ENCODE assay signal across 1 cellular context in genomic region chr2:177212895-177213856, GRCh38.
TF ChIP-seq lines count a peak whose summit lies in the region.

No MANE protein-coding gene starts in this region.

TF ChIP-seq in K562, 482 proteins besides CTCF, POLR2A, EP300 and RAD21 (continued from another document and continues in another):
- no peak for TF ChIP-seq HDAC8 (tag; IDR thresholded peaks at IDR 0.05)
- TF ChIP-seq NONO (IDR thresholded peaks at IDR 0.05; ENCODE audit: low read depth in 2 of 2, low read length in 1 of 2) = peak; percentile 56 to 89; a peak in 2 of 4 replicates
- no peak for TF ChIP-seq ZEB2 (IDR thresholded peaks at IDR 0.05)
- no peak for TF ChIP-seq MBD2 (IDR thresholded peaks at IDR 0.05; ENCODE audit: borderline replicate concordance, low read depth)
- no peak for TF ChIP-seq ZNF445 (CRISPR knock-in tag; IDR thresholded peaks at IDR 0.05; ENCODE audit: low read depth)
- TF ChIP-seq SPI1 (IDR thresholded peaks at IDR 0.05; ENCODE audit: borderline replicate concordance, low read depth, low read length) = no peak
- no peak; the same call in 1 of the 2 replicates for TF ChIP-seq PRMT5 (CRISPR knock-in tag; IDR thresholded peaks at IDR 0.05)
- TF ChIP-seq, protein P1, sequence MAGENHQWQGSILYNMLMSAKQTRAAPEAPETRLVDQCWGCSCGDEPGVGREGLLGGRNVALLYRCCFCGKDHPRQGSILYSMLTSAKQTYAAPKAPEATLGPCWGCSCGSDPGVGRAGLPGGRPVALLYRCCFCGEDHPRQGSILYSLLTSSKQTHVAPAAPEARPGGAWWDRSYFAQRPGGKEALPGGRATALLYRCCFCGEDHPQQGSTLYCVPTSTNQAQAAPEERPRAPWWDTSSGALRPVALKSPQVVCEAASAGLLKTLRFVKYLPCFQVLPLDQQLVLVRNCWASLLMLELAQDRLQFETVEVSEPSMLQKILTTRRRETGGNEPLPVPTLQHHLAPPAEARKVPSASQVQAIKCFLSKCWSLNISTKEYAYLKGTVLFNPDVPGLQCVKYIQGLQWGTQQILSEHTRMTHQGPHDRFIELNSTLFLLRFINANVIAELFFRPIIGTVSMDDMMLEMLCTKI (IDR thresholded peaks at IDR 0.05; ENCODE audit: partially characterized antibody) = no peak
- TF ChIP-seq NCOA4 (IDR thresholded peaks at IDR 0.05; ENCODE audit: partially characterized antibody) = no peak
- TF ChIP-seq NCOA2 (IDR thresholded peaks at IDR 0.05; ENCODE audit: partially characterized antibody in 2 of 2) = no peak
- TF ChIP-seq ZNF639 (CRISPR knock-in tag; conservative IDR thresholded peaks at IDR 0.05 in 1 of 2, IDR thresholded peaks at IDR 0.05 in 1 of 2) = peak in 1 of 2 experiments; percentile 93; a peak in 2 of 4 replicates
- no peak for TF ChIP-seq THRAP3 (IDR thresholded peaks at IDR 0.05; ENCODE audit: borderline replicate concordance)
- TF ChIP-seq ZNF263 (CRISPR knock-in tag; IDR thresholded peaks at IDR 0.05; ENCODE audit: borderline replicate concordance) = no peak; the same call in 1 of the 2 replicates
- no peak for TF ChIP-seq ZNF384 (IDR thresholded peaks at IDR 0.05; ENCODE audit: low read depth, low read length)
- peak; percentile 72; the same call in 1 of the 2 replicates for TF ChIP-seq ZBTB43 (CRISPR knock-in tag; IDR thresholded peaks at IDR 0.05)
- TF ChIP-seq ZNF695 (CRISPR knock-in tag; IDR thresholded peaks at IDR 0.05) = no peak
- peak; percentile 87; the same call in 1 of the 2 replicates for TF ChIP-seq ETS1 (conservative IDR thresholded peaks at IDR 0.05; ENCODE audit: control insufficient read depth, low read depth, low read length)
- TF ChIP-seq ZNF224 (CRISPR knock-in tag; IDR thresholded peaks at IDR 0.05) = 0 out of 2 replicates have a peak, but pooled peaks have one; percentile 75
- no peak for TF ChIP-seq XRCC4 (IDR thresholded peaks at IDR 0.05; ENCODE audit: extremely low read depth, insufficient read depth, insufficient read length)
- TF ChIP-seq, protein P2, sequence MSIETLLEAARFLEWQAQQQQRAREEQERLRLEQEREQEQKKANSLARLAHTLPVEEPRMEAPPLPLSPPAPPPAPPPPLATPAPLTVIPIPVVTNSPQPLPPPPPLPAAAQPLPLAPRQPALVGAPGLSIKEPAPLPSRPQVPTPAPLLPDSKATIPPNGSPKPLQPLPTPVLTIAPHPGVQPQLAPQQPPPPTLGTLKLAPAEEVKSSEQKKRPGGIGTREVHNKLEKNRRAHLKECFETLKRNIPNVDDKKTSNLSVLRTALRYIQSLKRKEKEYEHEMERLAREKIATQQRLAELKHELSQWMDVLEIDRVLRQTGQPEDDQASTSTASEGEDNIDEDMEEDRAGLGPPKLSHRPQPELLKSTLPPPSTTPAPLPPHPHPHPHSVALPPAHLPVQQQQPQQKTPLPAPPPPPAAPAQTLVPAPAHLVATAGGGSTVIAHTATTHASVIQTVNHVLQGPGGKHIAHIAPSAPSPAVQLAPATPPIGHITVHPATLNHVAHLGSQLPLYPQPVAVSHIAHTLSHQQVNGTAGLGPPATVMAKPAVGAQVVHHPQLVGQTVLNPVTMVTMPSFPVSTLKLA (conservative IDR thresholded peaks at IDR 0.05) = peak; percentile 37 to 81
- TF ChIP-seq HEY1 (CRISPR knock-in tag; IDR thresholded peaks at IDR 0.05; ENCODE audit: borderline replicate concordance) = no peak
- TF ChIP-seq, protein P3, sequence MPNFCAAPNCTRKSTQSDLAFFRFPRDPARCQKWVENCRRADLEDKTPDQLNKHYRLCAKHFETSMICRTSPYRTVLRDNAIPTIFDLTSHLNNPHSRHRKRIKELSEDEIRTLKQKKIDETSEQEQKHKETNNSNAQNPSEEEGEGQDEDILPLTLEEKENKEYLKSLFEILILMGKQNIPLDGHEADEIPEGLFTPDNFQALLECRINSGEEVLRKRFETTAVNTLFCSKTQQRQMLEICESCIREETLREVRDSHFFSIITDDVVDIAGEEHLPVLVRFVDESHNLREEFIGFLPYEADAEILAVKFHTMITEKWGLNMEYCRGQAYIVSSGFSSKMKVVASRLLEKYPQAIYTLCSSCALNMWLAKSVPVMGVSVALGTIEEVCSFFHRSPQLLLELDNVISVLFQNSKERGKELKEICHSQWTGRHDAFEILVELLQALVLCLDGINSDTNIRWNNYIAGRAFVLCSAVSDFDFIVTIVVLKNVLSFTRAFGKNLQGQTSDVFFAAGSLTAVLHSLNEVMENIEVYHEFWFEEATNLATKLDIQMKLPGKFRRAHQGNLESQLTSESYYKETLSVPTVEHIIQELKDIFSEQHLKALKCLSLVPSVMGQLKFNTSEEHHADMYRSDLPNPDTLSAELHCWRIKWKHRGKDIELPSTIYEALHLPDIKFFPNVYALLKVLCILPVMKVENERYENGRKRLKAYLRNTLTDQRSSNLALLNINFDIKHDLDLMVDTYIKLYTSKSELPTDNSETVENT (CRISPR knock-in tag; IDR thresholded peaks at IDR 0.05) = no peak
- TF ChIP-seq ZNF589 (CRISPR knock-in tag; IDR thresholded peaks at IDR 0.05; ENCODE audit: low read depth) = no peak
- TF ChIP-seq STAT6 (CRISPR knock-in tag; IDR thresholded peaks at IDR 0.05) = no peak
- TF ChIP-seq, protein P4, sequence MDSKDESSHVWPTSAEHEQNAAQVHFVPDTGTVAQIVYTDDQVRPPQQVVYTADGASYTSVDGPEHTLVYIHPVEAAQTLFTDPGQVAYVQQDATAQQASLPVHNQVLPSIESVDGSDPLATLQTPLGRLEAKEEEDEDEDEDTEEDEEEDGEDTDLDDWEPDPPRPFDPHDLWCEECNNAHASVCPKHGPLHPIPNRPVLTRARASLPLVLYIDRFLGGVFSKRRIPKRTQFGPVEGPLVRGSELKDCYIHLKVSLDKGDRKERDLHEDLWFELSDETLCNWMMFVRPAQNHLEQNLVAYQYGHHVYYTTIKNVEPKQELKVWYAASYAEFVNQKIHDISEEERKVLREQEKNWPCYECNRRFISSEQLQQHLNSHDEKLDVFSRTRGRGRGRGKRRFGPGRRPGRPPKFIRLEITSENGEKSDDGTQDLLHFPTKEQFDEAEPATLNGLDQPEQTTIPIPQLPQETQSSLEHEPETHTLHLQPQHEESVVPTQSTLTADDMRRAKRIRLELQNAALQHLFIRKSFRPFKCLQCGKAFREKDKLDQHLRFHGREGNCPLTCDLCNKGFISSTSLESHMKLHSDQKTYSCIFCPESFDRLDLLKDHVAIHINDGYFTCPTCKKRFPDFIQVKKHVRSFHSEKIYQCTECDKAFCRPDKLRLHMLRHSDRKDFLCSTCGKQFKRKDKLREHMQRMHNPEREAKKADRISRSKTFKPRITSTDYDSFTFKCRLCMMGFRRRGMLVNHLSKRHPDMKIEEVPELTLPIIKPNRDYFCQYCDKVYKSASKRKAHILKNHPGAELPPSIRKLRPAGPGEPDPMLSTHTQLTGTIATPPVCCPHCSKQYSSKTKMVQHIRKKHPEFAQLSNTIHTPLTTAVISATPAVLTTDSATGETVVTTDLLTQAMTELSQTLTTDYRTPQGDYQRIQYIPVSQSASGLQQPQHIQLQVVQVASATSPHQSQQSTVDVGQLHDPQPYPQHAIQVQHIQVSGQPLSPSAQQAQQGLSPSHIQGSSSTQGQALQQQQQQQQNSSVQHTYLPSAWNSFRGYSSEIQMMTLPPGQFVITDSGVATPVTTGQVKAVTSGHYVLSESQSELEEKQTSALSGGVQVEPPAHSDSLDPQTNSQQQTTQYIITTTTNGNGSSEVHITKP (IDR thresholded peaks at IDR 0.05; ENCODE audit: partially characterized antibody) = no peak
- TF ChIP-seq DNMT1 (IDR thresholded peaks at IDR 0.05) = no peak
- TF ChIP-seq GATAD2A (IDR thresholded peaks at IDR 0.05) = no peak
- no peak for TF ChIP-seq ZKSCAN3 (CRISPR knock-in tag; IDR thresholded peaks at IDR 0.05)
- TF ChIP-seq SOX6 (IDR thresholded peaks at IDR 0.05) = no peak
- no peak for TF ChIP-seq CCAR2 (IDR thresholded peaks at IDR 0.05; ENCODE audit: low read depth, low read length)
- TF ChIP-seq PRPF4 (IDR thresholded peaks at IDR 0.05; ENCODE audit: insufficient read depth, low read depth, low read length, poor library complexity, severe bottlenecking) = peak; percentile 98
- TF ChIP-seq ARID2 (IDR thresholded peaks at IDR 0.05) = no peak
- TF ChIP-seq, protein P5, sequence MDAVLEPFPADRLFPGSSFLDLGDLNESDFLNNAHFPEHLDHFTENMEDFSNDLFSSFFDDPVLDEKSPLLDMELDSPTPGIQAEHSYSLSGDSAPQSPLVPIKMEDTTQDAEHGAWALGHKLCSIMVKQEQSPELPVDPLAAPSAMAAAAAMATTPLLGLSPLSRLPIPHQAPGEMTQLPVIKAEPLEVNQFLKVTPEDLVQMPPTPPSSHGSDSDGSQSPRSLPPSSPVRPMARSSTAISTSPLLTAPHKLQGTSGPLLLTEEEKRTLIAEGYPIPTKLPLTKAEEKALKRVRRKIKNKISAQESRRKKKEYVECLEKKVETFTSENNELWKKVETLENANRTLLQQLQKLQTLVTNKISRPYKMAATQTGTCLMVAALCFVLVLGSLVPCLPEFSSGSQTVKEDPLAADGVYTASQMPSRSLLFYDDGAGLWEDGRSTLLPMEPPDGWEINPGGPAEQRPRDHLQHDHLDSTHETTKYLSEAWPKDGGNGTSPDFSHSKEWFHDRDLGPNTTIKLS (IDR thresholded peaks at IDR 0.05; ENCODE audit: borderline replicate concordance, low read depth) = no peak
- no peak for TF ChIP-seq ZBTB12 (CRISPR knock-in tag; IDR thresholded peaks at IDR 0.05)
- TF ChIP-seq TOE1 (IDR thresholded peaks at IDR 0.05; ENCODE audit: borderline replicate concordance) = no peak; the same call in 1 of the 2 replicates
- no peak for TF ChIP-seq TOE1 (CRISPR knock-in tag; IDR thresholded peaks at IDR 0.05; ENCODE audit: borderline replicate concordance, low read depth)
- no peak for TF ChIP-seq TCFL5 (CRISPR knock-in tag; conservative IDR thresholded peaks at IDR 0.05)
- TF ChIP-seq, protein P6, sequence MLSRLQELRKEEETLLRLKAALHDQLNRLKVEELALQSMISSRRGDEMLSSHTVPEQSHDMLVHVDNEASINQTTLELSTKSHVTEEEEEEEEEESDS (CRISPR knock-in tag; IDR thresholded peaks at IDR 0.05) = no peak
- TF ChIP-seq ZFX (CRISPR knock-in tag; IDR thresholded peaks at IDR 0.05) = peak; percentile 51
- TF ChIP-seq BRF1 (IDR thresholded peaks at IDR 0.05; ENCODE audit: borderline replicate concordance, extremely low read depth, insufficient read length) = no peak
- TF ChIP-seq FOXK2 (conservative IDR thresholded peaks at IDR 0.05 in 1 of 2, IDR thresholded peaks at IDR 0.05 in 1 of 2; ENCODE audit: low read depth in 2 of 2) = no peak
- no peak for TF ChIP-seq ZFP30 (CRISPR knock-in tag; IDR thresholded peaks at IDR 0.05; ENCODE audit: borderline replicate concordance)
- peak; percentile 82; the same call in 1 of the 2 replicates for TF ChIP-seq ERF (CRISPR knock-in tag; IDR thresholded peaks at IDR 0.05)
- peak; percentile 96 for TF ChIP-seq POLR2G (IDR thresholded peaks at IDR 0.05; ENCODE audit: low read depth, low read length)
